25 cellular contexts compared by ENCODE assay signal in genomic region chr15:43625086-43625485, GRCh38. TPM values are rescaled to one million over a fixed set of nuclear protein-coding genes. Genes with fewer than 3 reads are reported as not detected.
"Had no signal": no experiment of that assay in that cellular context is flagged by ENCODE, and none has a peak within 500 bp of the region (broad histone marks: within the 10 kb centered on the region; RNA-seq: fewer than 3 reads in every experiment).

No MANE protein-coding gene starts in this region.

- H3K27ac Mint-ChIP-seq: activated B cell treated with CpG ODN at 0.5 μM for 24 hours; activated CD4-positive, alpha-beta memory T cell treated with anti-CD3 and anti-CD28 coated beads, Interleukin-2, amount 10 ng/mL, durations not matched to agents 7 days and 5 days; activated naive CD4-positive, alpha-beta T cell treated with anti-CD3 and anti-CD28 coated beads for 36 hours; activated naive CD8-positive, alpha-beta T cell; activated T-helper 17 cell treated with anti-CD3 and anti-CD28 coated beads, Interleukin-2, amount 50 U/mL, for 72 hours; T-helper 1 cell treated with Interleukin-12 subunit alpha and Interleukin-12 subunit beta and Interleukin-4 antibody, amounts not matched to agents 30 μg/mL and 1 μg/mL, for 36 hours had no signal

- H3K4me3 Mint-ChIP-seq: activated B cell treated with CpG ODN at 0.5 μM for 24 hours; activated CD4-positive, alpha-beta memory T cell treated with anti-CD3 and anti-CD28 coated beads, Interleukin-2, amount 10 ng/mL, durations not matched to agents 7 days and 5 days; activated naive CD4-positive, alpha-beta T cell treated with anti-CD3 and anti-CD28 coated beads for 36 hours; activated naive CD8-positive, alpha-beta T cell; activated T-helper 17 cell treated with anti-CD3 and anti-CD28 coated beads, Interleukin-2, amount 50 U/mL, for 72 hours; T-helper 1 cell treated with Interleukin-12 subunit alpha and Interleukin-12 subunit beta and Interleukin-4 antibody, amounts not matched to agents 30 μg/mL and 1 μg/mL, for 36 hours had no signal

- H3K36me3 Mint-ChIP-seq: activated naive CD8-positive, alpha-beta T cell had no signal

- H3K4me1 Mint-ChIP-seq: activated B cell treated with CpG ODN at 0.5 μM for 24 hours; activated CD4-positive, alpha-beta memory T cell treated with anti-CD3 and anti-CD28 coated beads, Interleukin-2, amount 10 ng/mL, durations not matched to agents 7 days and 5 days; activated T-helper 17 cell treated with anti-CD3 and anti-CD28 coated beads, Interleukin-2, amount 50 U/mL, for 72 hours had no signal

- DNase-seq: activated B cell treated with CpG ODN at 0.5 μM for 24 hours; activated CD4-positive, alpha-beta memory T cell treated with anti-CD3 and anti-CD28 coated beads, Interleukin-2, amount 10 ng/mL, durations not matched to agents 7 days and 5 days; activated CD4-positive, alpha-beta T cell treated with anti-CD3 and anti-CD28 coated beads for 1 hour; activated CD4-positive, alpha-beta T cell treated with anti-CD3 and anti-CD28 coated beads, Interleukin-2, amount 50 U/mL, for 1 hour; activated gamma-delta T cell; activated naive CD4-positive, alpha-beta T cell treated with anti-CD3 and anti-CD28 coated beads for 36 hours; activated T-cell treated with anti-CD3 and anti-CD28 coated beads for 4 hours; activated T-cell treated with anti-CD3 and anti-CD28 coated beads, Interleukin-2, amount 50 U/mL, for 48 hours; cerebellar nuclear complex; NCI-H1092; NCI-H1417 treated with DMSO at 0.1 percent for 48 hours; NCI-H1694; NCI-H2029; NCI-H2107; NCI-H510A treated with DMSO at 0.1 percent for 48 hours; NCI-H69; NK-92 treated with Interleukin-12 subunit alpha and Interleukin-12 subunit beta, amount 100 ng/mL, for 24 hours; OCI-M1; RPMI8226; T-helper 9 cell had no signal

- H3K9me3 Mint-ChIP-seq: activated B cell treated with CpG ODN at 0.5 μM for 24 hours; activated CD4-positive, alpha-beta memory T cell treated with anti-CD3 and anti-CD28 coated beads, Interleukin-2, amount 10 ng/mL, durations not matched to agents 7 days and 5 days; activated naive CD4-positive, alpha-beta T cell treated with anti-CD3 and anti-CD28 coated beads for 36 hours; activated T-helper 17 cell treated with anti-CD3 and anti-CD28 coated beads, Interleukin-2, amount 50 U/mL, for 72 hours; T-helper 1 cell treated with Interleukin-12 subunit alpha and Interleukin-12 subunit beta and Interleukin-4 antibody, amounts not matched to agents 30 μg/mL and 1 μg/mL, for 36 hours had no signal

RNA-seq across cellular contexts. Expression of gene STRC, which starts 6.5 kb away (rescaled TPM):
- total RNA-seq: Right ventricle myocardium inferior had no signal

RNA-seq across cellular contexts. Expression of gene CKMT1B, which starts 31.3 kb away (rescaled TPM):
- total RNA-seq: activated B cell treated with CpG ODN at 0.5 μM for 24 hours; activated CD4-positive, alpha-beta memory T cell treated with anti-CD3 and anti-CD28 coated beads, Interleukin-2, amount 10 ng/mL, durations not matched to agents 7 days and 5 days; cardiac septum had no signal
